In the genomic region with DNA sequence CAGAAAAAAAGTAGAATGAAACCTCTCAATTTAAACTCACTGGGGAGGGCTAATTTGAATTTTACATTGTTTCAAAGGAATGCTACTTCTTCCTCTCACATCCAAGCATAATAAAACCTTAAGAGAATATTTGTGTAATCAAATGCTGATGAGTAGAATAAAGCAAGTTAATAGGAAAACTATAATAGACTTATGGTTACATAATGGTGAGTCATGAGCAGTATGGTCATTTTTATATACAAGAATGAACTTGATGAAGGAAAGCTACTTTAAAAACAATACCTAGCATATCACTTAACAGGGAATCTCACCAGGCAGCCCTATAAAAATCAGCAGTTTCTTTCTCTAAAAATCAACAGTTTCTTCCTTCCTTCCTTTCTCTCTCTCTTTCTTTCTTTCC, we compare ENCODE assay signal across 15 cellular contexts.
DNase-seq lines count a peak whose midpoint lies in the region; ATAC-seq, FAIRE-seq and TF ChIP-seq lines count a peak whose summit lies in the region.
"Had no signal": no experiment of that assay in that cellular context is flagged by ENCODE, and none has a peak within 500 bp of the region (broad histone marks: within the 10 kb centered on the region; RNA-seq: fewer than 3 reads in every experiment).

No MANE protein-coding gene starts in this region.

- POLR2A ChIA-PET in A549 (lab: Yijun Ruan, JAX) = no interaction called here
- POLR2A ChIA-PET in HEK293 (lab: Yijun Ruan, JAX) = no interaction called here
- POLR2A ChIA-PET in activated CD8-positive, alpha-beta T cell treated with anti-CD3 and anti-CD28 coated beads, Interleukin-2, amount 10 ng/mL, durations not matched to agents 7 days and 5 days (lab: Charles Lee) = no interaction called here

- ATAC-seq in A549 (no peak), GM19463 (IDR thresholded peaks at IDR 0.05; ENCODE audit: unreplicated experiment) (no peak), HG02884 (IDR thresholded peaks at IDR 0.05; ENCODE audit: unreplicated experiment) (no peak)
- no peak for ATAC-seq in activated CD8-positive, alpha-beta T cell treated with anti-CD3 and anti-CD28 coated beads, Interleukin-2, amount 10 ng/mL, durations not matched to agents 7 days and 5 days
- ATAC-seq: activated naive CD4-positive, alpha-beta T cell treated with anti-CD3 and anti-CD28 coated beads, Interleukin-2, amount 50 U/mL, for 72 hours had no signal

- TF ChIP-seq POLR2A in A549 (IDR thresholded peaks at IDR 0.05; ENCODE audit: low read length) = no peak

- H3K27ac ChIP-seq in A549 (no peak overlapping the region), HEK293 (ENCODE audit: extremely low read depth, low read depth, low read length) (no peak overlapping the region), astrocyte (ENCODE audit: low read depth, low read length) (peak overlapping the region; percentile 62), smooth muscle cell (ENCODE audit: low read depth) (no peak overlapping the region)
- H3K27ac ChIP-seq: testis had no signal

- TF ChIP-seq CTCF in A549 (IDR thresholded peaks at IDR 0.05) = no peak
- no peak for TF ChIP-seq CTCF in HEK293 (tag by site-specific recombination; IDR thresholded peaks at IDR 0.05)
- TF ChIP-seq CTCF in astrocyte (IDR thresholded peaks at IDR 0.05; ENCODE audit: insufficient read depth, low read depth, low read length) = no peak
- no peak for TF ChIP-seq CTCF in fibroblast of pulmonary artery (IDR thresholded peaks at IDR 0.05; ENCODE audit: low read length, missing control alignments)
- TF ChIP-seq CTCF in smooth muscle cell (IDR thresholded peaks at IDR 0.05; ENCODE audit: borderline replicate concordance, insufficient read depth, poor library complexity, severe bottlenecking) = no peak

- H3K4me3 ChIP-seq in A549 (no peak overlapping the region), HEK293 (ENCODE audit: low read depth, low read length) (no peak overlapping the region), astrocyte (ENCODE audit: insufficient read depth, low read depth, low read length) (peak overlapping the region; percentile 18), fibroblast of pulmonary artery (replicated peaks; ENCODE audit: low read depth, low read length) (no peak overlapping the region), smooth muscle cell (no peak overlapping the region)
- H3K4me3 ChIP-seq: testis had no signal

- TF ChIP-seq EP300 in A549 (IDR thresholded peaks at IDR 0.05) = no peak

- H3K9ac ChIP-seq in astrocyte (ENCODE audit: low read length) (peak overlapping the region; percentile 42), smooth muscle cell (ENCODE audit: low read depth) (no peak overlapping the region)

- no peaks in the 10 kb centered on the region for H3K27me3 Mint-ChIP-seq in astrocyte (ENCODE audit: low read depth, unreplicated experiment)
- H3K27me3 Mint-ChIP-seq in activated CD8-positive, alpha-beta T cell treated with anti-CD3 and anti-CD28 coated beads, Interleukin-2, amount 10 ng/mL, durations not matched to agents 7 days and 5 days (ENCODE audit: low read depth) = no peaks in the 10 kb centered on the region

- no peak for TF ChIP-seq RAD21 in A549 (conservative IDR thresholded peaks at IDR 0.05 in 1 of 2, IDR thresholded peaks at IDR 0.05 in 1 of 2)

- H4K20me1 ChIP-seq in astrocyte (ENCODE audit: insufficient read depth, low read length) (no peaks in the 10 kb centered on the region), smooth muscle cell (ENCODE audit: low read depth) (no peaks in the 10 kb centered on the region)

- H2AFZ ChIP-seq in astrocyte (ENCODE audit: low read depth, low read length) (no peak overlapping the region), smooth muscle cell (ENCODE audit: low read depth) (no peak overlapping the region)

- DNase-seq in A549 (ENCODE audit: low read depth in 1 of 2, low spot score in 1 of 2) (no peak), astrocyte (ENCODE audit: low read depth) (peak; percentile 80), fibroblast of pulmonary artery (ENCODE audit: low read depth) (peak; percentile 56), smooth muscle cell (lab: John Stamatoyannopoulos, UW; ENCODE audit: unreplicated experiment) (no peak)
- no peak for DNase-seq in activated CD8-positive, alpha-beta T cell treated with anti-CD3 and anti-CD28 coated beads, Interleukin-2, amount 10 ng/mL, durations not matched to agents 7 days and 5 days
- DNase-seq: activated CD4-positive, alpha-beta T cell treated with anti-CD3 and anti-CD28 coated beads for 1 hour; Caco-2; erythroblast; NCI-H774 had no signal

- FAIRE-seq in A549 (lab: Jason Lieb, UNC) = no peak
- FAIRE-seq in astrocyte (lab: Jason Lieb, UNC) = no peak
- FAIRE-seq: HTR-8/SVneo had no signal

- no peaks in the 10 kb centered on the region for H3K36me3 Mint-ChIP-seq in astrocyte (ENCODE audit: low read depth, unreplicated experiment)
- H3K36me3 Mint-ChIP-seq in activated CD8-positive, alpha-beta T cell treated with anti-CD3 and anti-CD28 coated beads, Interleukin-2, amount 10 ng/mL, durations not matched to agents 7 days and 5 days (ENCODE audit: low read depth) = no peaks in the 10 kb centered on the region
- H3K36me3 Mint-ChIP-seq: activated naive CD4-positive, alpha-beta T cell treated with anti-CD3 and anti-CD28 coated beads, Interleukin-2, amount 50 U/mL, for 72 hours had no signal

- H3K27me3 ChIP-seq in astrocyte (ENCODE audit: insufficient read depth, low read length) = no peaks in the 10 kb centered on the region
- H3K27me3 ChIP-seq in smooth muscle cell (ENCODE audit: low read depth) = no peaks in the 10 kb centered on the region
- H3K27me3 ChIP-seq: testis had no signal

- peak overlapping the region; percentile 4; the same call in 1 of the 3 replicates for H3K4me2 ChIP-seq in A549
- H3K4me2 ChIP-seq in astrocyte (ENCODE audit: low read length) = peak overlapping the region; percentile 72
- no peak overlapping the region for H3K4me2 ChIP-seq in smooth muscle cell

- H3K36me3 ChIP-seq in HEK293 (ENCODE audit: control insufficient read depth in 2 of 2, insufficient read depth in 1 of 2, low read length in 2 of 2) (no peaks in the 10 kb centered on the region), astrocyte (ENCODE audit: insufficient read depth, low read length) (no peaks in the 10 kb centered on the region), smooth muscle cell (ENCODE audit: low read depth) (no peaks in the 10 kb centered on the region)

- no peaks in the 10 kb centered on the region for H3K9me3 Mint-ChIP-seq in astrocyte (ENCODE audit: unreplicated experiment)
- H3K9me3 Mint-ChIP-seq in activated CD8-positive, alpha-beta T cell treated with anti-CD3 and anti-CD28 coated beads, Interleukin-2, amount 10 ng/mL, durations not matched to agents 7 days and 5 days (ENCODE audit: insufficient read depth) = no peaks in the 10 kb centered on the region

- no peaks in the 10 kb centered on the region for H3F3A ChIP-seq in smooth muscle cell (ENCODE audit: low read depth)

- no peak overlapping the region for H3K4me3 Mint-ChIP-seq in astrocyte (ENCODE audit: unreplicated experiment)
- no peak overlapping the region for H3K4me3 Mint-ChIP-seq in activated CD8-positive, alpha-beta T cell treated with anti-CD3 and anti-CD28 coated beads, Interleukin-2, amount 10 ng/mL, durations not matched to agents 7 days and 5 days

- no peak overlapping the region for H3K27ac Mint-ChIP-seq in astrocyte (ENCODE audit: unreplicated experiment)
- no peak overlapping the region for H3K27ac Mint-ChIP-seq in activated CD8-positive, alpha-beta T cell treated with anti-CD3 and anti-CD28 coated beads, Interleukin-2, amount 10 ng/mL, durations not matched to agents 7 days and 5 days
- H3K27ac Mint-ChIP-seq: activated naive CD4-positive, alpha-beta T cell treated with anti-CD3 and anti-CD28 coated beads, Interleukin-2, amount 50 U/mL, for 72 hours had no signal

- H3K4me1 Mint-ChIP-seq in astrocyte (ENCODE audit: low read depth, unreplicated experiment) = peaks cover 10% of the 10 kb centered on the region
- no peaks in the 10 kb centered on the region for H3K4me1 Mint-ChIP-seq in activated CD8-positive, alpha-beta T cell treated with anti-CD3 and anti-CD28 coated beads, Interleukin-2, amount 10 ng/mL, durations not matched to agents 7 days and 5 days (ENCODE audit: low read depth)

- H3K4me1 ChIP-seq in A549 (peaks cover 13% of the 10 kb centered on the region; the same call in 1 of the 3 replicates), HEK293 (ENCODE audit: control insufficient read depth, insufficient read depth, low read length) (no peaks in the 10 kb centered on the region; the same call in 1 of the 2 replicates), astrocyte (ENCODE audit: insufficient read depth, low read length) (peaks cover 28% of the 10 kb centered on the region), smooth muscle cell (ENCODE audit: low read depth) (peaks cover 5% of the 10 kb centered on the region)
- H3K4me1 ChIP-seq: Caco-2, testis had no signal

- CTCF ChIA-PET in A549 (lab: Yijun Ruan, JAX) = interaction anchor here (1.8 kb wide), 1 partner anchor 23 kb away, joined by 6 read pairs; no protein-coding TSS in a partner anchor
- CTCF ChIA-PET in HEK293 (lab: Yijun Ruan, JAX) = no interaction called here
- CTCF ChIA-PET in activated CD8-positive, alpha-beta T cell treated with anti-CD3 and anti-CD28 coated beads, Interleukin-2, amount 10 ng/mL, durations not matched to agents 7 days and 5 days (lab: Charles Lee) = no interaction called here

- H3K79me2 ChIP-seq in astrocyte (ENCODE audit: insufficient read depth, low read length) = no peaks in the 10 kb centered on the region
- no peaks in the 10 kb centered on the region for H3K79me2 ChIP-seq in smooth muscle cell (ENCODE audit: low read depth)

- H3K9me3 ChIP-seq in A549 (no peaks in the 10 kb centered on the region), HEK293 (ENCODE audit: control insufficient read depth, insufficient read depth, low read depth, low read length) (no peaks in the 10 kb centered on the region), astrocyte (ENCODE audit: insufficient read depth, low read depth, low read length) (no peaks in the 10 kb centered on the region), smooth muscle cell (replicated peaks; ENCODE audit: low read depth) (no peaks in the 10 kb centered on the region)
- H3K9me3 ChIP-seq: Caco-2, testis had no signal

TF ChIP-seq in A549, 52 proteins besides CTCF, POLR2A, EP300 and RAD21 (continues in another document):
- TF ChIP-seq CBX2 (IDR thresholded peaks at IDR 0.05; ENCODE audit: borderline replicate concordance, low read depth) = no peak
- no peak for TF ChIP-seq CHD4 (IDR thresholded peaks at IDR 0.05; ENCODE audit: borderline replicate concordance)

TF ChIP-seq in HEK293, 187 proteins besides CTCF, POLR2A, EP300 and RAD21 (continues in another document):
- TF ChIP-seq ZNF366 (tag by site-specific recombination; conservative IDR thresholded peaks at IDR 0.05) = peak; percentile 43; the same call in 1 of the 2 replicates

Comparison
In these comparisons a context has a peak if more than half of its experiments do, and no peak if none do; other contexts are left out.
1. DNase-seq: peak in astrocyte (single experiment) and fibroblast of pulmonary artery (single experiment); none in A549 (0 of 2), activated CD8-positive, alpha-beta T cell treated with anti-CD3 and anti-CD28 coated beads, Interleukin-2, amount 10 ng/mL, durations not matched to agents 7 days and 5 days (single experiment) and smooth muscle cell (single experiment).